Comparison of ENCODE assay signal across 9 cellular contexts in genomic region chr1:84297546-84298244, GRCh38. TPM values are rescaled to one million over a fixed set of nuclear protein-coding genes. Genes with fewer than 3 reads are reported as not detected.
A peak's percentile ranks its signal among the peaks of the same experiment; 100 is the strongest.
DNase-seq lines count a peak whose midpoint lies in the region; ATAC-seq, FAIRE-seq and TF ChIP-seq lines count a peak whose summit lies in the region.
"Had no signal": no experiment of that assay in that cellular context is flagged by ENCODE, and none has a peak within 500 bp of the region (broad histone marks: within the 10 kb centered on the region; RNA-seq: fewer than 3 reads in every experiment).

No MANE protein-coding gene starts in this region.

- H3K9me3 Mint-ChIP-seq in brain, result peaks cover 5 to 26% (median 14%) of the 10 kb centered on the region in 5 experiments

- H3K9ac ChIP-seq in mucosa of stomach (ENCODE audit: low read length), result peak overlapping the region; percentile 90

- no peaks in the 10 kb centered on the region for H3K9me3 ChIP-seq in mucosa of stomach (ENCODE audit: control insufficient read depth, low read length)

- peak overlapping the region; percentile 87 to 96 (median 88) for H3K4me3 Mint-ChIP-seq in brain

- peaks cover 47% of the 10 kb centered on the region for H3K4me1 Mint-ChIP-seq in brain

- no peaks in the 10 kb centered on the region for H3K36me3 Mint-ChIP-seq in brain

- peak overlapping the region; percentile 17 to 99 (median 82) for H3K27ac Mint-ChIP-seq in brain

- ATAC-seq in GM19455 (IDR thresholded peaks at IDR 0.05; ENCODE audit: unreplicated experiment), result no peak

- DNase-seq in AG08395 (ENCODE audit: low spot score) (peak; percentile 4), HFF-Myc (ENCODE audit: extremely low read depth, low read depth) (no peak), islet precursor cell (no peak), cerebellar cortex (ENCODE audit: low spot score) (no peak), GM19239 (ENCODE audit: insufficient read length, low spot score) (no peak)

- no peaks in the 10 kb centered on the region for H3K27me3 ChIP-seq in mucosa of stomach (ENCODE audit: control insufficient read depth, insufficient read depth, low read length)

- H3K27me3 Mint-ChIP-seq in brain, result peaks cover 4% of the 10 kb centered on the region

- H3K4me3 ChIP-seq in HFF-Myc (replicated peaks; ENCODE audit: low read depth, low read length), result peak overlapping the region; percentile 65
- peak overlapping the region; percentile 75 for H3K4me3 ChIP-seq in mucosa of stomach (ENCODE audit: low read length)

- H3K36me3 ChIP-seq in mucosa of stomach (ENCODE audit: control insufficient read depth, insufficient read depth, low read length), result no peaks in the 10 kb centered on the region

- H3K4me1 ChIP-seq in mucosa of stomach (ENCODE audit: control insufficient read depth, insufficient read depth, low read length), result peaks cover 27% of the 10 kb centered on the region

- TF ChIP-seq CTCF in HFF-Myc (IDR thresholded peaks at IDR 0.05; ENCODE audit: low read depth, low read length, missing control alignments) (no peak), brain (conservative IDR thresholded peaks at IDR 0.05) (no peak)

- FAIRE-seq in GM19239 (lab: Jason Lieb, UNC), result no peak
- FAIRE-seq: GM18507 had no signal

RNA-seq across cellular contexts. Expression of gene SAMD13, which starts 3.8 kb away (rescaled TPM):
- polyA plus RNA-seq in brain (ENCODE audit: insufficient read depth, low read depth, low replicate concordance), result 0.49 TPM
